ENCODE assay signal across 8 cellular contexts in genomic region chr6:72411872-72412708, GRCh38.
DNase-seq lines count a peak whose midpoint lies in the region; ATAC-seq and TF ChIP-seq lines count a peak whose summit lies in the region.

No MANE protein-coding gene starts in this region.

- no peak overlapping the region for H3K4me3 Mint-ChIP-seq in progenitor cell of endocrine pancreas (ENCODE audit: low read depth)

- H3K4me1 Mint-ChIP-seq in progenitor cell of endocrine pancreas (ENCODE audit: low read depth): peaks cover 9% of the 10 kb centered on the region

- H3K27ac Mint-ChIP-seq in progenitor cell of endocrine pancreas: peak overlapping the region; percentile 47

- H3K27me3 Mint-ChIP-seq in progenitor cell of endocrine pancreas: peaks cover 2% of the 10 kb centered on the region

- peak; percentile 100 for TF ChIP-seq CTCF in GM12873 (IDR thresholded peaks at IDR 0.05; ENCODE audit: insufficient read depth, low read depth, low read length, missing control alignments)
- peak; percentile 100 for TF ChIP-seq CTCF in progenitor cell of endocrine pancreas (IDR thresholded peaks at IDR 0.05; ENCODE audit: unreplicated experiment)

- no peaks in the 10 kb centered on the region for H3K9me3 Mint-ChIP-seq in progenitor cell of endocrine pancreas (ENCODE audit: low read depth)

- ATAC-seq in HG02623 (IDR thresholded peaks at IDR 0.05; ENCODE audit: unreplicated experiment): peak; percentile 82
- ATAC-seq in SK-N-SH treated with all-trans-retinoic acid at 6 μM for 48 hours: peak; percentile 88
- peak; percentile 83 for ATAC-seq in Right ventricle myocardium inferior
- peak; percentile 92 for ATAC-seq in aorta (ENCODE audit: low FRiP score)

- no peaks in the 10 kb centered on the region for H3K36me3 ChIP-seq in aorta (ENCODE audit: control insufficient read depth in 1 of 2, insufficient read depth in 2 of 2, low read length in 1 of 2)

- no peak overlapping the region for H3K4me3 ChIP-seq in aorta (ENCODE audit: low read length in 2 of 2)

- H3K9me3 ChIP-seq in aorta (ENCODE audit: control insufficient read depth, low read length): no peaks in the 10 kb centered on the region

- H3K27me3 ChIP-seq in aorta (ENCODE audit: control insufficient read depth in 1 of 2, insufficient read depth in 2 of 2, low read length in 1 of 2): no peaks in the 10 kb centered on the region

- intact Hi-C loops in Right ventricle myocardium inferior (cut with DNase I): loop anchor here (2.0 to 10.0 kb wide), 3 partner anchors 713 to 915 kb away; no protein-coding TSS in a partner anchor
- intact Hi-C loops in aorta (cut with DNase I): loop anchor here (1.0 to 10.0 kb wide), 4 partner anchors 203 to 770 kb away; no protein-coding TSS in a partner anchor

- WGBS in aorta, 2 donors: 8 to 10% methylated on average over 7 of the region's 7 CpGs

- H3K27ac ChIP-seq in aorta (ENCODE audit: low read depth in 1 of 2, low read length in 2 of 2): no peak overlapping the region

- H3K36me3 Mint-ChIP-seq in progenitor cell of endocrine pancreas (ENCODE audit: insufficient read depth): no peaks in the 10 kb centered on the region

- peak; percentile 30 for DNase-seq in NCI-H1092 (lab: John Stamatoyannopoulos, UW)
- DNase-seq in activated naive CD4-positive, alpha-beta T cell treated with anti-CD3 and anti-CD28 coated beads, Interleukin-2, amount 50 U/mL, for 16 hours: peak; percentile 58
- DNase-seq in Right ventricle myocardium inferior (ENCODE audit: missing footprints): peak; percentile 75
- peak; percentile 75 for DNase-seq in progenitor cell of endocrine pancreas (ENCODE audit: low spot score, unreplicated experiment)
- DNase-seq in aorta: peak; percentile 54 to 85

- H3K4me1 ChIP-seq in aorta (ENCODE audit: control insufficient read depth in 1 of 2, insufficient read depth in 2 of 2, low read length in 2 of 2): no peaks in the 10 kb centered on the region

TF ChIP-seq in SK-N-SH treated with all-trans-retinoic acid at 6 μM for 48 hours, 23 proteins besides CTCF, POLR2A, EP300 and RAD21:
- TF ChIP-seq ZFP30 (CRISPR knock-in tag; IDR thresholded peaks at IDR 0.05): no peak
- no peak for TF ChIP-seq BACH2 (CRISPR knock-in tag; IDR thresholded peaks at IDR 0.05; ENCODE audit: borderline replicate concordance)
- no peak for TF ChIP-seq ZNF8 (CRISPR knock-in tag; IDR thresholded peaks at IDR 0.05)
- no peak for TF ChIP-seq POU6F1 (CRISPR knock-in tag; IDR thresholded peaks at IDR 0.05; ENCODE audit: borderline replicate concordance, low read depth)
- TF ChIP-seq TOX (CRISPR knock-in tag; IDR thresholded peaks at IDR 0.05; ENCODE audit: borderline replicate concordance): no peak
